In the genomic region with DNA sequence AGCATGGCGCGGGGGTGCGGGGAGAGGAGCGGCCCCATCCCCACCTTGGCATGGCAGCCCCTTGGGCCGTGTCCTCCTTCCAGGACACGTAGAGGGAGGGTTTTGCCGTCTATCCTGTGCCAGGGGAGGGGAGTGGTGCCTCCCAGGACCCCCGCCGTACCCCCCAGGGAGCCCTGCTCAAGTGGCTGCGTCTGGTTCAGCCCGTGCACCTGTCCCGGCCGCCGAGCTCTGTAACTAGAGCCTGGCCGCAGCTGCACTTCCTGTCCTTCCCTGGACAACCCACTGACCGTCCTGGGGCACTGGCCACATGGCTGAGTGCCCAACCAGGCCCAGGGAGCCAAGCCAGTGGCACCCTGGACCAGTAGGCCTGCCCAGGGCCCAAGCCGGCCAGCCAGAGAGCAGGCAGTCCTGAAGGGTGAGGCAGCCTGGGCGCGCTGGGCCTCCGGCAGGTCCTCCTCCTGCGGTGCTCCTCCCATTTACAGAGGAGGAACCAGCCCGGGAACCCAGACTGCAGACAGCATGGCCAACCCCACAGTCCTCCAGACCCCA, we compare ENCODE assay signal across 10 cellular contexts. TPM values are rescaled to one million over a fixed set of nuclear protein-coding genes. Genes with fewer than 3 reads are reported as not detected.
DNase-seq lines count a peak whose midpoint lies in the region; ATAC-seq and TF ChIP-seq lines count a peak whose summit lies in the region.
"Had no signal": no experiment of that assay in that cellular context is flagged by ENCODE, and none has a peak within 500 bp of the region (broad histone marks: within the 10 kb centered on the region; RNA-seq: fewer than 3 reads in every experiment).

No MANE protein-coding gene starts in this region.

- peaks cover 7% of the 10 kb centered on the region for H3K79me1 ChIP-seq in mesendoderm (ENCODE audit: low read length)

- H3K4ac ChIP-seq in mesendoderm (ENCODE audit: low read depth, low read length), result no peak overlapping the region

- no peak overlapping the region for H4K8ac ChIP-seq in mesendoderm (ENCODE audit: low read depth, low read length)

- no peak overlapping the region for H2BK5ac ChIP-seq in mesendoderm (ENCODE audit: low read length)

- H2AK5ac ChIP-seq in mesendoderm (ENCODE audit: low read length), result no peak overlapping the region

- no peak overlapping the region for H4K5ac ChIP-seq in mesendoderm (ENCODE audit: low read length)

- no peak overlapping the region for H3K4me2 ChIP-seq in mesendoderm (ENCODE audit: low read length)

- H2BK120ac ChIP-seq in mesendoderm (ENCODE audit: low read depth, low read length), result no peak overlapping the region

- no peak overlapping the region for H2BK15ac ChIP-seq in mesendoderm (replicated peaks; ENCODE audit: low read depth)

- H3K27ac ChIP-seq in dorsolateral prefrontal cortex (peak overlapping the region in 55 of 59 donors; percentile 46 to 96 (median 88)), mesendoderm (ENCODE audit: low read depth, low read length) (no peak overlapping the region), urinary bladder (ENCODE audit: low read depth) (peak overlapping the region; percentile 34)

- TF ChIP-seq CTCF in dorsolateral prefrontal cortex (IDR thresholded peaks at IDR 0.05 in 54 of 56, conservative IDR thresholded peaks at IDR 0.05 in 2 of 56; ENCODE audit: low read depth in 1 of 56, partially characterized antibody in 56 of 56), result no peak

- no peak overlapping the region for H3K9ac ChIP-seq in mesendoderm (ENCODE audit: low read length)

- ATAC-seq in HG02852 (IDR thresholded peaks at IDR 0.05; ENCODE audit: unreplicated experiment), result no peak

- H3K23ac ChIP-seq in mesendoderm (ENCODE audit: low read length), result peak overlapping the region; percentile 45

- no CpG with 5 or more reads among the region's 22 CpGs for WGBS in mesendoderm (ENCODE audit: extremely low coverage, insufficient coverage, low lambda C conversion rate)
- WGBS in urinary bladder, result 62% methylated on average over 22 of the region's 22 CpGs

- H3K4me3 ChIP-seq in dorsolateral prefrontal cortex, result peak overlapping the region in 3 of 59 donors; percentile 5 to 39 (median 6)
- H3K4me3 ChIP-seq in mesendoderm (ENCODE audit: low read length), result no peak overlapping the region
- H3K4me3 ChIP-seq in urinary bladder (ENCODE audit: low read depth, low read length), result no peak overlapping the region

- DNase-seq in NCI-H345 (lab: John Stamatoyannopoulos, UW) (peak; percentile 56), NCI-H345 treated with DMSO at 0.1 percent for 48 hours (lab: John Stamatoyannopoulos, UW; ENCODE audit: unreplicated experiment) (no peak), dorsolateral prefrontal cortex (no peak), mesendoderm (no peak), iPS-NIHi11 (ENCODE audit: low spot score) (no peak)
- no peak for DNase-seq in activated naive CD4-positive, alpha-beta T cell treated with Interleukin-2 at 50 U/mL for 16 hours
- DNase-seq: central memory CD4-positive, alpha-beta T cell; immature natural killer cell had no signal

- H3K79me2 ChIP-seq in mesendoderm (ENCODE audit: control insufficient read depth, insufficient read depth, low read length), result peaks cover 39% of the 10 kb centered on the region

- intact Hi-C loops in dorsolateral prefrontal cortex (cut with DNase I), result no loop called here

- H3K36me3 ChIP-seq in mesendoderm (ENCODE audit: control insufficient read depth, insufficient read depth, low read length) (no peaks in the 10 kb centered on the region), urinary bladder (ENCODE audit: insufficient read depth) (no peaks in the 10 kb centered on the region)

- peaks cover 16% of the 10 kb centered on the region for H3K4me1 ChIP-seq in mesendoderm (ENCODE audit: control insufficient read depth, low read depth, low read length)
- peaks cover 6% of the 10 kb centered on the region for H3K4me1 ChIP-seq in urinary bladder (ENCODE audit: insufficient read depth)

- H3K18ac ChIP-seq in mesendoderm (ENCODE audit: low read length), result no peak overlapping the region

- H3K56ac ChIP-seq in mesendoderm (ENCODE audit: low read length), result peak overlapping the region; percentile 46

- no peaks in the 10 kb centered on the region for H3K27me3 ChIP-seq in dorsolateral prefrontal cortex
- no peaks in the 10 kb centered on the region for H3K27me3 ChIP-seq in mesendoderm (ENCODE audit: insufficient read depth, low read length, poor library complexity)

RNA-seq across cellular contexts. Expression of gene LAMA5, which starts 8.9 kb away (rescaled TPM):
- total RNA-seq in dorsolateral prefrontal cortex, result 100 to 1,000 TPM in 30 of 120 experiments, 10 to 100 TPM in 90; 31.1 to 179 (median 80.7) TPM
- polyA plus RNA-seq in mesendoderm (2013, experiment 1 of 2), result 39.1 TPM
- polyA plus RNA-seq in mesendoderm (2013, experiment 2 of 2), result 37.2 TPM
- 40.4 TPM for total RNA-seq in urinary bladder
- polyA plus RNA-seq in urinary bladder, result 162 TPM

RNA-seq across cellular contexts. Expression of gene RPS21, which starts 28.7 kb away (rescaled TPM):
- 100 to 1,000 TPM; 411 to 983 (median 581) TPM for total RNA-seq in dorsolateral prefrontal cortex
- 3,271 TPM for polyA plus RNA-seq in mesendoderm (2013, experiment 1 of 2)
- 3,207 TPM for polyA plus RNA-seq in mesendoderm (2013, experiment 2 of 2)
- total RNA-seq in urinary bladder, result 396 TPM
- polyA plus RNA-seq in urinary bladder, result 4,730 TPM

RNA-seq across cellular contexts. Expression of gene CABLES2, which starts 48.8 kb away (rescaled TPM):
- total RNA-seq in dorsolateral prefrontal cortex, result 10 to 100 TPM in 99 of 120 experiments, 1 to 10 TPM in 21; 7.0 to 18.7 (median 11.9) TPM
- polyA plus RNA-seq in mesendoderm (2013, experiment 1 of 2), result 4.4 TPM
- polyA plus RNA-seq in mesendoderm (2013, experiment 2 of 2), result 4.3 TPM
- total RNA-seq in urinary bladder, result 2.1 TPM
- polyA plus RNA-seq in urinary bladder, result 5.7 TPM

RNA-seq across cellular contexts. Expression of gene ADRM1, which starts 55.4 kb away (rescaled TPM):
- 10 to 100 TPM; 41.7 to 76.3 (median 60.3) TPM for total RNA-seq in dorsolateral prefrontal cortex
- 166 TPM for polyA plus RNA-seq in mesendoderm (2013, experiment 1 of 2)
- polyA plus RNA-seq in mesendoderm (2013, experiment 2 of 2), result 164 TPM
- total RNA-seq in urinary bladder, result 27.5 TPM
- polyA plus RNA-seq in urinary bladder, result 115 TPM
